In genomic region chr3:71208273-71209095, GRCh38 we compare ENCODE assay signal across 9 cellular contexts.
DNase-seq lines count a peak whose midpoint lies in the region; ATAC-seq, FAIRE-seq and TF ChIP-seq lines count a peak whose summit lies in the region.
"Had no signal": no experiment of that assay in that cellular context is flagged by ENCODE, and none has a peak within 500 bp of the region (broad histone marks: within the 10 kb centered on the region; RNA-seq: fewer than 3 reads in every experiment).

No MANE protein-coding gene starts in this region.

- no peaks in the 10 kb centered on the region for H3K9me3 ChIP-seq in left ventricle myocardium inferior (replicated peaks)
- H3K9me3 ChIP-seq in kidney (ENCODE audit: control insufficient read depth in 1 of 2, low read length in 2 of 2), result no peaks in the 10 kb centered on the region

- DNase-seq in left ventricle myocardium inferior, result no peak
- no peak for DNase-seq in Right ventricle myocardium superior
- DNase-seq in SHP77 treated with DMSO at 0.1 percent for 48 hours (lab: John Stamatoyannopoulos, UW), result peak; percentile 50
- peak; percentile 62 for DNase-seq in iris pigment epithelial cell (ENCODE audit: low read depth)
- no peak for DNase-seq in kidney

- no peaks in the 10 kb centered on the region for H3K27me3 ChIP-seq in left ventricle myocardium inferior (ENCODE audit: low read depth)

- intact Hi-C loops in left ventricle myocardium inferior (cut with micrococcal nuclease), result no loop called here
- intact Hi-C loops in Right ventricle myocardium superior (cut with DNase I), result no loop called here
- intact Hi-C loops in kidney (cut with DNase I), result no loop called here

- TF ChIP-seq CTCF in left ventricle myocardium inferior (IDR thresholded peaks at IDR 0.05; ENCODE audit: borderline replicate concordance) (no peak), kidney (IDR thresholded peaks at IDR 0.05; ENCODE audit: borderline replicate concordance, extremely low read depth, insufficient read depth) (no peak)

- ATAC-seq in Right ventricle myocardium superior (ENCODE audit: poor library complexity) (no peak), HG02981 (IDR thresholded peaks at IDR 0.05; ENCODE audit: unreplicated experiment) (no peak), GM18502 (IDR thresholded peaks at IDR 0.05; ENCODE audit: poor library complexity, unreplicated experiment) (no peak), GM18861 (IDR thresholded peaks at IDR 0.05; ENCODE audit: unreplicated experiment) (no peak)

- H3K27ac ChIP-seq in left ventricle myocardium inferior (replicated peaks), result peak overlapping the region; percentile 67
- H3K27ac ChIP-seq in kidney (ENCODE audit: low read depth in 2 of 2, low read length in 2 of 2), result no peak overlapping the region

- H3K4me1 ChIP-seq in left ventricle myocardium inferior (peaks cover 56% of the 10 kb centered on the region), kidney (ENCODE audit: control insufficient read depth in 1 of 2, insufficient read depth in 1 of 2, low read depth in 1 of 2, low read length in 2 of 2) (peaks cover 0 to 3% of the 10 kb centered on the region in 2 donors)

- no peak overlapping the region for H3K9ac ChIP-seq in kidney (ENCODE audit: low read length in 2 of 2)

- no peaks in the 10 kb centered on the region for H3K36me3 ChIP-seq in left ventricle myocardium inferior
- no peaks in the 10 kb centered on the region for H3K36me3 ChIP-seq in kidney (ENCODE audit: control insufficient read depth in 1 of 2, insufficient read depth in 2 of 2, low read length in 2 of 2)

- H3K4me3 ChIP-seq in left ventricle myocardium inferior (no peak overlapping the region), kidney (ENCODE audit: low read length in 2 of 2) (no peak overlapping the region)

- FAIRE-seq in kidney (lab: Jason Lieb, UNC), result no peak
- FAIRE-seq: TTC549 had no signal

Comparison
In these comparisons a context has a peak if more than half of its experiments do, and no peak if none do; other contexts are left out.
1. DNase-seq: peak in SHP77 treated with DMSO at 0.1 percent for 48 hours (single experiment) and iris pigment epithelial cell (single experiment); none in left ventricle myocardium inferior (single experiment), Right ventricle myocardium superior (single experiment) and kidney (single experiment).